Comparison of ENCODE assay signal across 19 cellular contexts in the genomic region with DNA sequence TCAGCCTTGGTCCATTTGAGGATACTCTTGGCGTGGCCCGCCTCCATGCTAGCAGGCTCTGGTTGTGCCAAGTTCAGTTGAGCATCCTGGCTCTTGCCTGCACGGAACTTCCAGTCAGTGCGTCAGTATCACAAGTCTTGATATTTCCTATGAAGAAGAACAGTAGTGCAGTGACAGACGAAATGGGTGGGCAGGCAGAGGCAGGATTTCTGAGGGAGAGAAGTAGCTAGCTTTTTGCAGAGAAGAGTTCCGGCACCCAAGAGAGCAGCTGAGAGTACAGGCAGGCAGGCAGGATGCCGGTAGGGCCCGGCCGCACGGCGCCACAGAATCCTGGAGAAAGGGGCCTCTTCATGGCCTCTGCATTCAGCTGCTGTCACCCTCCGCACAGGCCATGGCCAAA. TPM values are rescaled to one million over a fixed set of nuclear protein-coding genes. Genes with fewer than 3 reads are reported as not detected.
A peak's percentile ranks its signal among the peaks of the same experiment; 100 is the strongest.
DNase-seq lines count a peak whose midpoint lies in the region; ATAC-seq and TF ChIP-seq lines count a peak whose summit lies in the region.
"Had no signal": no experiment of that assay in that cellular context is flagged by ENCODE, and none has a peak within 500 bp of the region (broad histone marks: within the 10 kb centered on the region; RNA-seq: fewer than 3 reads in every experiment).

No MANE protein-coding gene starts in this region.

- H3F3A ChIP-seq in GM23338 (replicated peaks; ENCODE audit: low read depth) = no peaks in the 10 kb centered on the region

- no peak overlapping the region for H3K4me3 Mint-ChIP-seq in CD8-positive, alpha-beta T cell
- H3K4me3 Mint-ChIP-seq in GM23338 = no peak overlapping the region
- peak overlapping the region; percentile 42 for H3K4me3 Mint-ChIP-seq in natural killer cell treated with Interleukin-12 subunit alpha and Interleukin-12 subunit beta and Interleukin-15 and Interleukin-18, amount 100 ng/mL, for 72 hours

- peaks cover 62% of the 10 kb centered on the region for H3K4me1 Mint-ChIP-seq in CD8-positive, alpha-beta T cell (ENCODE audit: low read depth)
- H3K4me1 Mint-ChIP-seq in GM23338 = peaks cover 2% of the 10 kb centered on the region; the same call in 1 of the 3 replicates
- H3K4me1 Mint-ChIP-seq in natural killer cell treated with Interleukin-12 subunit alpha and Interleukin-12 subunit beta and Interleukin-15 and Interleukin-18, amount 100 ng/mL, for 72 hours (ENCODE audit: low read depth in 2 of 2) = peaks cover 75 to 87% of the 10 kb centered on the region in 2 donors

- no peaks in the 10 kb centered on the region for H3K9me3 ChIP-seq in CD8-positive, alpha-beta T cell (ENCODE audit: low read length)
- H3K9me3 ChIP-seq in prostate gland = no peaks in the 10 kb centered on the region
- H3K9me3 ChIP-seq: HAP-1 had no signal

- peak overlapping the region; percentile 26 for H3K27ac ChIP-seq in CD8-positive, alpha-beta T cell (ENCODE audit: low read depth, low read length)
- H3K27ac ChIP-seq in GM23338 (ENCODE audit: low read depth) (0 out of 2 replicates have a peak overlapping the region, but pooled peaks have one; percentile 9), coronary artery (no peak overlapping the region), prostate gland (no peak overlapping the region)
- H3K27ac ChIP-seq: C4-2B, SK-N-MC had no signal

- H3K36me3 ChIP-seq in CD8-positive, alpha-beta T cell (ENCODE audit: insufficient read depth, low read length) = peaks cover 16% of the 10 kb centered on the region
- H3K36me3 ChIP-seq in GM23338 (ENCODE audit: insufficient read depth) (peaks cover 18% of the 10 kb centered on the region), prostate gland (no peaks in the 10 kb centered on the region)

- POLR2A ChIA-PET in CD8-positive, alpha-beta T cell (lab: Charles Lee) = interaction anchor here (2.3 kb wide), 1 partner anchor 10 kb away, joined by 10 read pairs; no protein-coding TSS in a partner anchor

- H3K9me3 Mint-ChIP-seq in CD8-positive, alpha-beta T cell = no peaks in the 10 kb centered on the region
- H3K9me3 Mint-ChIP-seq in GM23338 = no peaks in the 10 kb centered on the region
- no peaks in the 10 kb centered on the region for H3K9me3 Mint-ChIP-seq in natural killer cell treated with Interleukin-12 subunit alpha and Interleukin-12 subunit beta and Interleukin-15 and Interleukin-18, amount 100 ng/mL, for 72 hours

- no peak for TF ChIP-seq POLR2A in prostate gland (IDR thresholded peaks at IDR 0.05)

- peak overlapping the region; percentile 5 for H3K27ac Mint-ChIP-seq in CD8-positive, alpha-beta T cell
- peak overlapping the region; percentile 34; the same call in 1 of the 2 replicates for H3K27ac Mint-ChIP-seq in GM23338
- H3K27ac Mint-ChIP-seq in natural killer cell treated with Interleukin-12 subunit alpha and Interleukin-12 subunit beta and Interleukin-15 and Interleukin-18, amount 100 ng/mL, for 72 hours = peak overlapping the region; percentile 53 to 59

- intact Hi-C loops in CD8-positive, alpha-beta T cell (cut with DNase I, micrococcal nuclease) = loop anchor here in 1 of 2 experiments (1.0 to 5.0 kb wide), 3 partner anchors 87 to 689 kb away; no protein-coding TSS in a partner anchor
- intact Hi-C loops in prostate gland (cut with DNase I) = no loop called here

- H4K20me1 ChIP-seq in GM23338 (replicated peaks; ENCODE audit: insufficient read depth) = peaks cover 12% of the 10 kb centered on the region

- peak in 1 of 7 experiments; percentile 37 for DNase-seq in CD8-positive, alpha-beta T cell
- DNase-seq in GM23338 (ENCODE audit: low spot score) (no peak), coronary artery (ENCODE audit: low spot score) (peak; percentile 55), prostate gland (ENCODE audit: low spot score) (no peak)
- DNase-seq in natural killer cell treated with Interleukin-12 subunit alpha and Interleukin-12 subunit beta and Interleukin-15 and Interleukin-18, amount 100 ng/mL, for 72 hours (ENCODE audit: low spot score) = no peak
- DNase-seq: ACHN, DMS 273 treated with DMSO at 0.1 percent for 48 hours, DND-41, NCI-H187, NCI-H2107, NCI-H2227 treated with DMSO at 0.1 percent for 48 hours, NCI-H510A treated with DMSO at 0.1 percent for 48 hours, NCI-H774, SHP77 had no signal

- no peaks in the 10 kb centered on the region for H3K27me3 ChIP-seq in CD8-positive, alpha-beta T cell (ENCODE audit: insufficient read depth, low read length)
- H3K27me3 ChIP-seq in GM23338 (ENCODE audit: insufficient read depth) (no peaks in the 10 kb centered on the region), prostate gland (replicated peaks; ENCODE audit: insufficient read depth) (no peaks in the 10 kb centered on the region)

- TF ChIP-seq CTCF in CD8-positive, alpha-beta T cell (IDR thresholded peaks at IDR 0.05) = no peak
- TF ChIP-seq CTCF in GM23338 (conservative IDR thresholded peaks at IDR 0.05; ENCODE audit: low read depth in 2 of 2) (no peak), coronary artery (IDR thresholded peaks at IDR 0.05) (no peak), prostate gland (IDR thresholded peaks at IDR 0.05) (no peak)

- no peak overlapping the region for H3K4me2 ChIP-seq in GM23338

- H3K4me1 ChIP-seq in CD8-positive, alpha-beta T cell (ENCODE audit: insufficient read depth, low read length) = peaks cover 48% of the 10 kb centered on the region
- H3K4me1 ChIP-seq in GM23338 (ENCODE audit: insufficient read depth) = no peaks in the 10 kb centered on the region
- no peaks in the 10 kb centered on the region for H3K4me1 ChIP-seq in prostate gland (replicated peaks)
- H3K4me1 ChIP-seq: HAP-1 had no signal

- H2AFZ ChIP-seq in GM23338 = no peak overlapping the region

- no peaks in the 10 kb centered on the region for H3K9me2 ChIP-seq in GM23338 (ENCODE audit: insufficient read depth)

- 88% methylated on average over 12 of the region's 12 CpGs for WGBS in prostate gland

- H3K27me3 Mint-ChIP-seq in CD8-positive, alpha-beta T cell (ENCODE audit: low read depth) = no peaks in the 10 kb centered on the region
- H3K27me3 Mint-ChIP-seq in GM23338 (ENCODE audit: insufficient read depth, low read depth, poor library complexity) = peaks cover 2% of the 10 kb centered on the region
- H3K27me3 Mint-ChIP-seq in natural killer cell treated with Interleukin-12 subunit alpha and Interleukin-12 subunit beta and Interleukin-15 and Interleukin-18, amount 100 ng/mL, for 72 hours = no peaks in the 10 kb centered on the region

- no peak for ATAC-seq in CD8-positive, alpha-beta T cell
- no peak for ATAC-seq in GM23338
- ATAC-seq in natural killer cell treated with Interleukin-12 subunit alpha and Interleukin-12 subunit beta and Interleukin-15 and Interleukin-18, amount 100 ng/mL, for 72 hours = peak in 1 of 2 donors; percentile 10
- no peak for ATAC-seq in HG02759 (IDR thresholded peaks at IDR 0.05; ENCODE audit: unreplicated experiment)
- no peak for ATAC-seq in GM18517 (IDR thresholded peaks at IDR 0.05; ENCODE audit: unreplicated experiment)

- CTCF ChIA-PET in CD8-positive, alpha-beta T cell (lab: Charles Lee) = interaction anchor here (0.9 to 6.4 kb wide), 9 partner anchors 10 to 288 kb away, joined by 3 to 48 read pairs (median 13); a partner anchor contains a TSS

- H3K36me3 Mint-ChIP-seq in CD8-positive, alpha-beta T cell = peaks cover 49% of the 10 kb centered on the region
- peaks cover 38% of the 10 kb centered on the region for H3K36me3 Mint-ChIP-seq in GM23338 (ENCODE audit: low read depth)
- peaks cover 17% of the 10 kb centered on the region for H3K36me3 Mint-ChIP-seq in natural killer cell treated with Interleukin-12 subunit alpha and Interleukin-12 subunit beta and Interleukin-15 and Interleukin-18, amount 100 ng/mL, for 72 hours

- H3K4me3 ChIP-seq in CD8-positive, alpha-beta T cell (ENCODE audit: low read depth, low read length) = no peak overlapping the region
- H3K4me3 ChIP-seq in GM23338 (no peak overlapping the region), coronary artery (no peak overlapping the region), prostate gland (no peak overlapping the region)
- H3K4me3 ChIP-seq: HAP-1, SK-N-MC had no signal

- H3K79me2 ChIP-seq in GM23338 (replicated peaks; ENCODE audit: insufficient read depth) = no peaks in the 10 kb centered on the region

TF ChIP-seq in GM23338, 12 proteins besides CTCF, POLR2A, EP300 and RAD21 (continues in another document):
- TF ChIP-seq EZH2 (IDR thresholded peaks at IDR 0.05; ENCODE audit: low read depth, unreplicated experiment) (no peak), JUNB (IDR thresholded peaks at IDR 0.05; ENCODE audit: unreplicated experiment) (no peak), STAT1 (IDR thresholded peaks at IDR 0.05; ENCODE audit: unreplicated experiment) (no peak), POLR2AphosphoS5 (IDR thresholded peaks at IDR 0.05; ENCODE audit: low read depth) (no peak), CREB1 (CRISPR knock-in tag; IDR thresholded peaks at IDR 0.05; ENCODE audit: low read depth) (no peak), ZNF114 (CRISPR knock-in tag; IDR thresholded peaks at IDR 0.05) (no peak)
- TF ChIP-seq, protein P1, sequence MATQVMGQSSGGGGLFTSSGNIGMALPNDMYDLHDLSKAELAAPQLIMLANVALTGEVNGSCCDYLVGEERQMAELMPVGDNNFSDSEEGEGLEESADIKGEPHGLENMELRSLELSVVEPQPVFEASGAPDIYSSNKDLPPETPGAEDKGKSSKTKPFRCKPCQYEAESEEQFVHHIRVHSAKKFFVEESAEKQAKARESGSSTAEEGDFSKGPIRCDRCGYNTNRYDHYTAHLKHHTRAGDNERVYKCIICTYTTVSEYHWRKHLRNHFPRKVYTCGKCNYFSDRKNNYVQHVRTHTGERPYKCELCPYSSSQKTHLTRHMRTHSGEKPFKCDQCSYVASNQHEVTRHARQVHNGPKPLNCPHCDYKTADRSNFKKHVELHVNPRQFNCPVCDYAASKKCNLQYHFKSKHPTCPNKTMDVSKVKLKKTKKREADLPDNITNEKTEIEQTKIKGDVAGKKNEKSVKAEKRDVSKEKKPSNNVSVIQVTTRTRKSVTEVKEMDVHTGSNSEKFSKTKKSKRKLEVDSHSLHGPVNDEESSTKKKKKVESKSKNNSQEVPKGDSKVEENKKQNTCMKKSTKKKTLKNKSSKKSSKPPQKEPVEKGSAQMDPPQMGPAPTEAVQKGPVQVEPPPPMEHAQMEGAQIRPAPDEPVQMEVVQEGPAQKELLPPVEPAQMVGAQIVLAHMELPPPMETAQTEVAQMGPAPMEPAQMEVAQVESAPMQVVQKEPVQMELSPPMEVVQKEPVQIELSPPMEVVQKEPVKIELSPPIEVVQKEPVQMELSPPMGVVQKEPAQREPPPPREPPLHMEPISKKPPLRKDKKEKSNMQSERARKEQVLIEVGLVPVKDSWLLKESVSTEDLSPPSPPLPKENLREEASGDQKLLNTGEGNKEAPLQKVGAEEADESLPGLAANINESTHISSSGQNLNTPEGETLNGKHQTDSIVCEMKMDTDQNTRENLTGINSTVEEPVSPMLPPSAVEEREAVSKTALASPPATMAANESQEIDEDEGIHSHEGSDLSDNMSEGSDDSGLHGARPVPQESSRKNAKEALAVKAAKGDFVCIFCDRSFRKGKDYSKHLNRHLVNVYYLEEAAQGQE (IDR thresholded peaks at IDR 0.05; ENCODE audit: unreplicated experiment) = no peak

RNA-seq across cellular contexts. Expression of a gene that starts 56.1 kb away (rescaled TPM):
- total RNA-seq in CD8-positive, alpha-beta T cell = under 1 TPM; 0.39 to 0.76 TPM
- total RNA-seq in GM23338 (2014; rRNA removed; shearing (Covaris generic)) = 1.0 and 1.2 TPM in 2 replicates
- 0.29 and 0.31 TPM in 2 replicates for polyA plus RNA-seq in GM23338 (2016; fragmentation: Nextera tagmentation; extraction: Ambion mirVana)
- 1 to 10 TPM; 1.8 to 2.0 TPM for total RNA-seq in natural killer cell treated with Interleukin-12 subunit alpha and Interleukin-12 subunit beta and Interleukin-15 and Interleukin-18, amount 100 ng/mL, for 72 hours
- 1 to 10 TPM; 1.2 to 4.4 TPM for total RNA-seq in prostate gland

Comparison
In these comparisons a context has a peak if more than half of its experiments do, and no peak if none do; other contexts are left out.
1. H3K27ac ChIP-seq: peak in CD8-positive, alpha-beta T cell (single experiment) and GM23338 (single experiment); none in coronary artery (0 of 2) and prostate gland (0 of 2).
2. H3K27ac Mint-ChIP-seq: peak in every context shown above with its lines; median percentile 56 in natural killer cell treated with Interleukin-12 subunit alpha and Interleukin-12 subunit beta and Interleukin-15 and Interleukin-18, amount 100 ng/mL, for 72 hours; 34 in GM23338; 5 in CD8-positive, alpha-beta T cell.